8 cellular contexts compared by ENCODE assay signal in the genomic region with DNA sequence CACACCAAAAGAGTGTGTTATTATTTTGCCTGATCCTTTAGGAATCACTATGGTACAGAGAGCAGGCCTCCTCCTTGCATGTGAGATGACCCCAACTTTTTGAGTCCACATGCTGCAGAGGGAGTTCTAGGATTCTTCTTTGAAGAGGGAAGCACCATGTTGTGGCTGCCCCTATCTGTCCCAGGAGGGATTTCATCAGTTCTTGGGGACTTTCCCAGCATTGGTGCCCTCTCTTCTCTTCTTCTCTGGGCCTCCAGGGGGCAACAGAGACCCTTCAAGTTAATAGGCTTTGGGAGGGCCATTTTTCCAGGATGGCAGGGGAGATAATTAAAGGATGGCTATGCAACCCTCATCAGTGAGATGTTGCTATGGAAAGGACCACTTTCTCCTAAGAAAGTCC. TPM values are rescaled to one million over a fixed set of nuclear protein-coding genes. Genes with fewer than 3 reads are reported as not detected.
DNase-seq lines count a peak whose midpoint lies in the region; ATAC-seq, FAIRE-seq and TF ChIP-seq lines count a peak whose summit lies in the region.

No MANE protein-coding gene starts in this region.

- no peak overlapping the region for H3K4me3 Mint-ChIP-seq in natural killer cell treated with Interleukin-12 subunit alpha and Interleukin-12 subunit beta and Interleukin-15 and Interleukin-18, amount 100 ng/mL, for 72 hours
- H3K4me3 Mint-ChIP-seq in natural killer cell, result no peak overlapping the region
- H3K4me3 Mint-ChIP-seq in stimulated activated memory B cell treated with anti-CD40 and anti-IgM and Interleukin-4, amounts not matched to agents 10 μg/mL and 1 μg/mL and 100 μg/mL, for 72 hours, result no peak overlapping the region

- intact Hi-C loops in natural killer cell (cut with micrococcal nuclease), result no loop called here

- no peaks in the 10 kb centered on the region for H3K27me3 ChIP-seq in bronchial epithelial cell (ENCODE audit: control insufficient read depth, insufficient read depth, low read length)

- no peaks in the 10 kb centered on the region for H3K9me3 Mint-ChIP-seq in natural killer cell treated with Interleukin-12 subunit alpha and Interleukin-12 subunit beta and Interleukin-15 and Interleukin-18, amount 100 ng/mL, for 72 hours
- H3K9me3 Mint-ChIP-seq in natural killer cell, result no peaks in the 10 kb centered on the region
- H3K9me3 Mint-ChIP-seq in stimulated activated memory B cell treated with anti-CD40 and anti-IgM and Interleukin-4, amounts not matched to agents 10 μg/mL and 1 μg/mL and 100 μg/mL, for 72 hours, result no peaks in the 10 kb centered on the region

- no peak for FAIRE-seq in bronchial epithelial cell (lab: Jason Lieb, UNC)

- ATAC-seq in natural killer cell treated with Interleukin-12 subunit alpha and Interleukin-12 subunit beta and Interleukin-15 and Interleukin-18, amount 100 ng/mL, for 72 hours, result peak; percentile 36 to 68
- ATAC-seq in natural killer cell (no peak), GM21737 (IDR thresholded peaks at IDR 0.05; ENCODE audit: unreplicated experiment) (peak; percentile 75)
- ATAC-seq in stimulated activated memory B cell treated with anti-CD40 and anti-IgM and Interleukin-4, amounts not matched to agents 10 μg/mL and 1 μg/mL and 100 μg/mL, for 72 hours, result peak; percentile 62

- no peak for DNase-seq in natural killer cell treated with Interleukin-12 subunit alpha and Interleukin-12 subunit beta and Interleukin-15 and Interleukin-18, amount 100 ng/mL, for 72 hours (ENCODE audit: low spot score)
- DNase-seq in natural killer cell, result no peak
- DNase-seq in Kasumi-1 (lab: John Stamatoyannopoulos, UW), result peak; percentile 54 to 68
- DNase-seq in bronchial epithelial cell (ENCODE audit: low read depth), result peak; percentile 35
- no peak for DNase-seq in hypothalamus (lab: John Stamatoyannopoulos, UW)
- DNase-seq in SKM-1 treated with dmso at 0.1 percent for 144 hours (lab: John Stamatoyannopoulos, UW; ENCODE audit: unreplicated experiment), result no peak

- TF ChIP-seq CTCF in natural killer cell (IDR thresholded peaks at IDR 0.05), result no peak
- TF ChIP-seq CTCF in bronchial epithelial cell (IDR thresholded peaks at IDR 0.05; ENCODE audit: insufficient read depth, low read length, severe bottlenecking), result no peak

- no peaks in the 10 kb centered on the region for H3K27me3 Mint-ChIP-seq in natural killer cell treated with Interleukin-12 subunit alpha and Interleukin-12 subunit beta and Interleukin-15 and Interleukin-18, amount 100 ng/mL, for 72 hours
- no peaks in the 10 kb centered on the region for H3K27me3 Mint-ChIP-seq in natural killer cell (ENCODE audit: low read depth in 2 of 2)
- peaks cover 2% of the 10 kb centered on the region for H3K27me3 Mint-ChIP-seq in stimulated activated memory B cell treated with anti-CD40 and anti-IgM and Interleukin-4, amounts not matched to agents 10 μg/mL and 1 μg/mL and 100 μg/mL, for 72 hours

- H3K4me3 ChIP-seq in bronchial epithelial cell (ENCODE audit: low read depth, low read length), result no peak overlapping the region

- no peaks in the 10 kb centered on the region for H3K36me3 Mint-ChIP-seq in natural killer cell treated with Interleukin-12 subunit alpha and Interleukin-12 subunit beta and Interleukin-15 and Interleukin-18, amount 100 ng/mL, for 72 hours
- H3K36me3 Mint-ChIP-seq in natural killer cell, result no peaks in the 10 kb centered on the region
- no peaks in the 10 kb centered on the region for H3K36me3 Mint-ChIP-seq in stimulated activated memory B cell treated with anti-CD40 and anti-IgM and Interleukin-4, amounts not matched to agents 10 μg/mL and 1 μg/mL and 100 μg/mL, for 72 hours

- H3K4me1 Mint-ChIP-seq in natural killer cell treated with Interleukin-12 subunit alpha and Interleukin-12 subunit beta and Interleukin-15 and Interleukin-18, amount 100 ng/mL, for 72 hours (ENCODE audit: low read depth in 2 of 2), result no peaks in the 10 kb centered on the region
- H3K4me1 Mint-ChIP-seq in natural killer cell, result no peaks in the 10 kb centered on the region
- no peaks in the 10 kb centered on the region for H3K4me1 Mint-ChIP-seq in stimulated activated memory B cell treated with anti-CD40 and anti-IgM and Interleukin-4, amounts not matched to agents 10 μg/mL and 1 μg/mL and 100 μg/mL, for 72 hours

- H3K27ac Mint-ChIP-seq in natural killer cell treated with Interleukin-12 subunit alpha and Interleukin-12 subunit beta and Interleukin-15 and Interleukin-18, amount 100 ng/mL, for 72 hours, result no peak overlapping the region
- H3K27ac Mint-ChIP-seq in natural killer cell, result no peak overlapping the region
- no peak overlapping the region for H3K27ac Mint-ChIP-seq in stimulated activated memory B cell treated with anti-CD40 and anti-IgM and Interleukin-4, amounts not matched to agents 10 μg/mL and 1 μg/mL and 100 μg/mL, for 72 hours

- H3K36me3 ChIP-seq in bronchial epithelial cell (ENCODE audit: control insufficient read depth, insufficient read depth, low read length), result no peaks in the 10 kb centered on the region

RNA-seq across cellular contexts. Expression of gene MMP1, which starts 3.6 kb away (rescaled TPM):
- not detected for total RNA-seq in natural killer cell treated with Interleukin-12 subunit alpha and Interleukin-12 subunit beta and Interleukin-15 and Interleukin-18, amount 100 ng/mL, for 72 hours
- total RNA-seq in natural killer cell (not detected), bronchial epithelial cell (68.1 and 168 TPM in 2 replicates)

RNA-seq across cellular contexts. Expression of gene MMP10, which starts 14.0 kb away (rescaled TPM):
- not detected for total RNA-seq in natural killer cell treated with Interleukin-12 subunit alpha and Interleukin-12 subunit beta and Interleukin-15 and Interleukin-18, amount 100 ng/mL, for 72 hours
- not detected for total RNA-seq in natural killer cell
- 4.2 and 4.9 TPM in 2 replicates for total RNA-seq in bronchial epithelial cell

RNA-seq across cellular contexts. Expression of gene MMP3, which starts 49.0 kb away (rescaled TPM):
- not detected for total RNA-seq in natural killer cell treated with Interleukin-12 subunit alpha and Interleukin-12 subunit beta and Interleukin-15 and Interleukin-18, amount 100 ng/mL, for 72 hours
- not detected for total RNA-seq in natural killer cell
- total RNA-seq in bronchial epithelial cell, result 0.13 and 0.26 TPM in 2 replicates

Comparison
In these comparisons a context has a peak if more than half of its experiments do, and no peak if none do; other contexts are left out.
1. ATAC-seq: peak in natural killer cell treated with Interleukin-12 subunit alpha and Interleukin-12 subunit beta and Interleukin-15 and Interleukin-18, amount 100 ng/mL, for 72 hours (2 of 2), GM21737 (single experiment) and stimulated activated memory B cell treated with anti-CD40 and anti-IgM and Interleukin-4, amounts not matched to agents 10 μg/mL and 1 μg/mL and 100 μg/mL, for 72 hours (single experiment); none in natural killer cell (0 of 3).
2. DNase-seq: peak in Kasumi-1 (2 of 2) and bronchial epithelial cell (single experiment); none in natural killer cell treated with Interleukin-12 subunit alpha and Interleukin-12 subunit beta and Interleukin-15 and Interleukin-18, amount 100 ng/mL, for 72 hours (single experiment), natural killer cell (single experiment), hypothalamus (0 of 51) and SKM-1 treated with dmso at 0.1 percent for 144 hours (single experiment).
3. RNA of gene MMP1, which starts 3.6 kb away (total RNA-seq): 68.1 to 168 TPM in bronchial epithelial cell; not detected in natural killer cell and not detected in natural killer cell treated with Interleukin-12 subunit alpha and Interleukin-12 subunit beta and Interleukin-15 and Interleukin-18, amount 100 ng/mL, for 72 hours; every median in the first group is over 10 times any median in the second.